Comparison of ENCODE assay signal across 8 cellular contexts in genomic region chr6:68638225-68638900, GRCh38. TPM values are rescaled to one million over a fixed set of nuclear protein-coding genes. Genes with fewer than 3 reads are reported as not detected.
DNase-seq lines count a peak whose midpoint lies in the region; ATAC-seq and TF ChIP-seq lines count a peak whose summit lies in the region.

No MANE protein-coding gene starts in this region.

- intact Hi-C loops in uterus (cut with DNase I; ENCODE audit: low total_unique reads): no loop called here

- H3K27me3 ChIP-seq in uterus: no peaks in the 10 kb centered on the region

- TF ChIP-seq CTCF in NB4 (IDR thresholded peaks at IDR 0.05; ENCODE audit: low read depth, low read length) (peak; percentile 55), astrocyte of the cerebellum (IDR thresholded peaks at IDR 0.05; ENCODE audit: low read depth, low read length, missing control alignments) (peak; percentile 67), uterus (IDR thresholded peaks at IDR 0.05) (peak; percentile 50 to 78 (median 64))

- TF ChIP-seq POLR2A in NB4 (IDR thresholded peaks at IDR 0.05; ENCODE audit: extremely low read depth, insufficient read length) (no peak), uterus (IDR thresholded peaks at IDR 0.05) (no peak)

- H3K4me1 ChIP-seq in uterus: no peaks in the 10 kb centered on the region

- no peak overlapping the region for H3K27ac ChIP-seq in uterus

- no peaks in the 10 kb centered on the region for H3K9me3 ChIP-seq in uterus

- in situ Hi-C loops in astrocyte of the cerebellum (cut with HindIII; ENCODE audit: low sequenced_read_pairs): no loop called here

- DNase-seq in SIG-M5 treated with dmso at 0.1 percent for 504 hours (lab: John Stamatoyannopoulos, UW; ENCODE audit: unreplicated experiment) (peak; percentile 3), SIG-M5 (lab: John Stamatoyannopoulos, UW) (no peak), NB4 (ENCODE audit: low read depth) (peak; percentile 51), astrocyte of the cerebellum (ENCODE audit: low read depth) (peak; percentile 49), iris pigment epithelial cell (ENCODE audit: low read depth) (peak; percentile 43), uterus (peak; percentile 34 to 35)

- ATAC-seq in GM21515 (IDR thresholded peaks at IDR 0.05; ENCODE audit: unreplicated experiment) (no peak), GM19397 (IDR thresholded peaks at IDR 0.05; ENCODE audit: unreplicated experiment) (no peak)

- no peaks in the 10 kb centered on the region for H3K36me3 ChIP-seq in uterus

- H3K4me3 ChIP-seq in NB4 (ENCODE audit: low read depth, low read length): no peak overlapping the region
- H3K4me3 ChIP-seq in astrocyte of the cerebellum (ENCODE audit: low read depth, low read length): no peak overlapping the region
- no peak overlapping the region for H3K4me3 ChIP-seq in uterus

RNA-seq across cellular contexts. Expression of gene ADGRB3, which starts 3.3 kb away (rescaled TPM):
- 10 to 100 TPM in 1 of 4 donors, 1 to 10 TPM in 3; 5.3 to 15.6 (median 7.6) TPM for total RNA-seq in uterus
